In the genomic region with DNA sequence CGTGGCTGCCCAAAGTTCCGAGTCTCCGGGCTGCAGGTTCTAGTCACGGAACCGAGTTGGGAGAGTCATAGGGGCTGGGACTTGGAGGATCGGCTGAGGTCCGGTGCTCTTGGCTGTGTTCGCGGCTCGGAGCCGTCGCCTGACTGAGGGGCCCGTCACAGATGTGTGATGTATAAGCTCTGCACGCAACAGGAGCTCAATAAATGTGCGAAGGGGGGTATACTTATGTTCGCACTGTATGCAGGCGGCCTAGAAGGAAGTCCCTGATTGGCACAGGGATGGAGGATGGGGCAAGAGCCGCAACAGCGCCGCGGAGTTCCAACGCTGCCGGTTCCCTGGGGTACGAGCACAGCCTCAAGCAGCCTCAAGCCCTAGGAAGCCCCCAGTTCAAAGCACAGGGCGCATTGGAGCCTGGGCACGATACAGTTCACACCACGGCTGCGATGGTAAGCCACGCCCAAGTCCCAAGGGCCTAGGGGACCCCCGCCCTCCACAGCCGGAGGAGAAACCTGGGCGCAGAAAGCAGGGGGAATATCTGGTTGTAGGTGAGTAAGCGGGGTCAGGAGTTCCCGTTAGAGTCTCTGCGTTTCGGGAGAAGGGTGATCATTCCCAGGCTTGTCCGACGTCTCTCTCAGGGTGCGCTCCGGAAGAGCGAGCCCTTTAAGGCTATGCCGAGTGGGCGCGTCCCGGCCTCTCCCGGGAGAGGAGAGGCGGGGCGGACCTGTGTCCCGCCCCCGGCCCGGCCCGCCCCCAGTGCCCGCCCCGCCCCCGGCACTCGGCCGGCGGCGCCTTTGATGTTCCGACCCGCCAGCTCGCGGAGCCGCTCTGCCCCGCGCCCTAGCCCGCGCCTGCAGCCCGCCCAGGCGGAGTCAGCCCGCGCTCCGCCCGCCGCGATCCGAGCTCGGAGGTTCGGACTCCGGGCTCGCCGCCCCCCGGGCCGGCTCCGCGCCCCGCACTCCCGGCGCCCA, we compare ENCODE assay signal across 8 cellular contexts. TPM values are rescaled to one million over a fixed set of nuclear protein-coding genes. Genes with fewer than 3 reads are reported as not detected.
A peak's percentile ranks its signal among the peaks of the same experiment; 100 is the strongest.
DNase-seq lines count a peak whose midpoint lies in the region; ATAC-seq, FAIRE-seq and TF ChIP-seq lines count a peak whose summit lies in the region.

A gene (plus strand): TSS at position 774 of the 968 bp plus-strand sequence. CDS start 226 bp downstream, outside the sequence.

- H3K4me3 ChIP-seq in DND-41 (ENCODE audit: low read depth in 1 of 2, low read length in 2 of 2): peak within 1 kb of the TSS; percentile 25 to 72; a peak in 3 of 4 replicates
- peak within 1 kb of the TSS; percentile 75 for H3K4me3 ChIP-seq in HUES64 (ENCODE audit: low read length)
- peak within 1 kb of the TSS in 2 of 3 donors; percentile 47 to 50 for H3K4me3 ChIP-seq in thyroid gland (replicated peaks in 1 of 3)

- H3K9ac ChIP-seq in DND-41 (ENCODE audit: low read depth, low read length) (peak within 1 kb of the TSS; percentile 47), HUES64 (ENCODE audit: low read depth, low read length) (peak within 1 kb of the TSS; percentile 57)

- peak within 1 kb of the TSS; percentile 39; the same call in 1 of the 2 replicates for H3K27ac ChIP-seq in DND-41 (ENCODE audit: low read length)
- H3K27ac ChIP-seq in HUES64 (ENCODE audit: low read depth, low read length): peak within 1 kb of the TSS; percentile 59; the same call in 1 of the 2 replicates
- H3K27ac ChIP-seq in thyroid gland: peak within 1 kb of the TSS; percentile 18 to 85 (median 66)

- peak within 1 kb of the TSS; percentile 90 for H2AFZ ChIP-seq in DND-41 (ENCODE audit: low read depth, low read length)

- H3K27ac Mint-ChIP-seq in neural crest cell (ENCODE audit: unreplicated experiment): no peak within 1 kb of the TSS

- no peaks in the 10 kb centered on the region for H3K36me3 Mint-ChIP-seq in neural crest cell (ENCODE audit: low read depth)

- no peaks in the 10 kb centered on the region for H3K79me2 ChIP-seq in DND-41 (ENCODE audit: insufficient read depth, low read length)

- peak within 1 kb of the TSS; percentile 99 for H3K4me2 ChIP-seq in DND-41 (ENCODE audit: insufficient read depth, low read length)

- 16% methylated on average over 89 of the region's 89 CpGs for WGBS in HUES64
- 13 to 21% methylated on average over 15 to 24 of the region's 89 CpGs for WGBS in thyroid gland, 2 donors

- H3K4me1 Mint-ChIP-seq in neural crest cell: peaks cover 19% of the 10 kb centered on the region

- ATAC-seq in DND-41 (ENCODE audit: insufficient read depth, low read depth): peak; percentile 87
- peak; percentile 79 for ATAC-seq in GM21528 (IDR thresholded peaks at IDR 0.05; ENCODE audit: low FRiP score, unreplicated experiment)

- peak; percentile 80 for DNase-seq in DND-41
- peak; percentile 10 for DNase-seq in SIG-M5 (lab: John Stamatoyannopoulos, UW)
- peak; percentile 65 for DNase-seq in activated gamma-delta T cell treated with anti-CD3 and anti-CD28 coated beads, Interleukin-2, amount 50 U/mL, for 16 hours (ENCODE audit: low read depth)
- DNase-seq in frontal cortex (ENCODE audit: low spot score in 2 of 2): peak; percentile 88 to 98
- DNase-seq in neural crest cell (ENCODE audit: low read depth, low spot score): peak; percentile 67
- DNase-seq in thyroid gland: peak; percentile 74 to 80

- peak; percentile 44 to 87 for TF ChIP-seq POLR2A in thyroid gland (IDR thresholded peaks at IDR 0.05)

- H3K4me3 Mint-ChIP-seq in neural crest cell: peak within 1 kb of the TSS; percentile 93

- FAIRE-seq in frontal cortex (lab: Jason Lieb, UNC): no peak

- H3K9me3 Mint-ChIP-seq in neural crest cell: no peaks in the 10 kb centered on the region

- peaks cover 30% of the 10 kb centered on the region for H4K20me1 ChIP-seq in DND-41 (ENCODE audit: insufficient read depth, low read length)

- intact Hi-C loops in thyroid gland (cut with DNase I): no loop called here

- H3K27me3 ChIP-seq in DND-41 (ENCODE audit: insufficient read depth, low read length, poor library complexity) (peaks cover 45% of the 10 kb centered on the region), HUES64 (ENCODE audit: insufficient read depth, low read length) (peaks cover 27% of the 10 kb centered on the region), thyroid gland (no peaks in the 10 kb centered on the region)

- no peaks in the 10 kb centered on the region for H3K36me3 ChIP-seq in DND-41 (ENCODE audit: insufficient read depth, low read length)
- H3K36me3 ChIP-seq in HUES64 (ENCODE audit: insufficient read depth, low read length): peaks cover 9% of the 10 kb centered on the region; the same call in 1 of the 2 replicates
- no peaks in the 10 kb centered on the region for H3K36me3 ChIP-seq in thyroid gland

- TF ChIP-seq CTCF in DND-41 (IDR thresholded peaks at IDR 0.05; ENCODE audit: borderline replicate concordance, extremely low read depth, low read length, poor library complexity, severe bottlenecking): no peak
- TF ChIP-seq CTCF in neural crest cell (conservative IDR thresholded peaks at IDR 0.05): no peak
- no peak for TF ChIP-seq CTCF in thyroid gland (IDR thresholded peaks at IDR 0.05)

- H3K9me3 ChIP-seq in DND-41 (ENCODE audit: insufficient read depth, low read length, severe bottlenecking) (no peaks in the 10 kb centered on the region), HUES64 (ENCODE audit: insufficient read depth, low read depth, low read length) (no peaks in the 10 kb centered on the region), thyroid gland (no peaks in the 10 kb centered on the region)

- H3K27me3 Mint-ChIP-seq in neural crest cell (ENCODE audit: low read depth): peaks cover 27% of the 10 kb centered on the region

- H3K4me1 ChIP-seq in DND-41 (ENCODE audit: insufficient read depth, low read length) (peaks cover 12% of the 10 kb centered on the region), HUES64 (ENCODE audit: insufficient read depth, low read length) (peaks cover 12% of the 10 kb centered on the region), thyroid gland (peaks cover 30 to 42% of the 10 kb centered on the region in 2 donors)

RNA-seq across cellular contexts. Expression of the gene that starts here (rescaled TPM):
- polyA plus RNA-seq in HUES64 (2013, experiment 1 of 2): 10.2 TPM
- polyA plus RNA-seq in HUES64 (2013, experiment 2 of 2): 10.4 TPM
- total RNA-seq in frontal cortex (0.41 TPM), neural crest cell (18.0 and 19.3 TPM in 2 replicates), thyroid gland (10 to 100 TPM in 1 of 4 donors, 1 to 10 TPM in 3; 7.4 to 11.8 (median 8.9) TPM)

Comparison
In these comparisons a context has a peak if more than half of its experiments do, and no peak if none do; other contexts are left out.
1. Peak in every context shown above with its lines: DNase-seq, ATAC-seq, H3K4me3 ChIP-seq and H3K27ac ChIP-seq.
2. Peak in DNase-seq in frontal cortex; RNA of the gene not detected or under 1 TPM.
3. DNase-seq: peak in every context shown above with its lines; median percentile 93 in frontal cortex; 80 in DND-41; 77 in thyroid gland; 67 in neural crest cell; 65 in activated gamma-delta T cell treated with anti-CD3 and anti-CD28 coated beads, Interleukin-2, amount 50 U/mL, for 16 hours; 10 in SIG-M5.